Comparison of ENCODE assay signal across 12 cellular contexts in genomic region chr20:16158090-16158975, GRCh38.
DNase-seq lines count a peak whose midpoint lies in the region; ATAC-seq and FAIRE-seq lines count a peak whose summit lies in the region.
"Had no signal": no experiment of that assay in that cellular context is flagged by ENCODE, and none has a peak within 500 bp of the region (broad histone marks: within the 10 kb centered on the region; RNA-seq: fewer than 3 reads in every experiment).

No MANE protein-coding gene starts in this region.

- peak; percentile 54 for DNase-seq in naive B cell
- no peak for DNase-seq in activated CD8-positive, alpha-beta memory T cell treated with anti-CD3 and anti-CD28 coated beads, Interleukin-2, amount 50 U/mL, for 4 hours
- DNase-seq in activated CD4-positive, alpha-beta T cell treated with anti-CD3 and anti-CD28 coated beads for 48 hours = no peak
- DNase-seq in SK-N-DZ (ENCODE audit: low spot score) = no peak
- DNase-seq in frontal cortex (ENCODE audit: low spot score in 2 of 2) = no peak
- DNase-seq: activated CD4-positive, alpha-beta memory T cell treated with anti-CD3 and anti-CD28 coated beads for 36 hours; IMR-90 had no signal

- H3K4me1 Mint-ChIP-seq in naive B cell = peaks cover 51 to 67% (median 64%) of the 10 kb centered on the region in 3 donors
- H3K4me1 Mint-ChIP-seq: nephron had no signal

- peaks cover 0 to 14% of the 10 kb centered on the region in 2 donors for H3K36me3 Mint-ChIP-seq in naive B cell
- H3K36me3 Mint-ChIP-seq: activated CD4-positive, alpha-beta memory T cell treated with anti-CD3 and anti-CD28 coated beads for 36 hours had no signal

- ATAC-seq in GM18867 (IDR thresholded peaks at IDR 0.05; ENCODE audit: unreplicated experiment) = peak; percentile 89
- ATAC-seq in GM21723 (IDR thresholded peaks at IDR 0.05; ENCODE audit: unreplicated experiment) = peak; percentile 92
- peak; percentile 62 for ATAC-seq in HG03457 (IDR thresholded peaks at IDR 0.05; ENCODE audit: unreplicated experiment)
- ATAC-seq in naive B cell (ENCODE audit: low read depth in 2 of 2) = peak; percentile 88 to 90
- ATAC-seq: Panc1 had no signal

- peak overlapping the region; percentile 44 to 92 (median 88) for H3K4me3 Mint-ChIP-seq in naive B cell
- H3K4me3 Mint-ChIP-seq: activated CD4-positive, alpha-beta memory T cell treated with anti-CD3 and anti-CD28 coated beads for 36 hours; nephron had no signal

- no peaks in the 10 kb centered on the region for H3K27me3 Mint-ChIP-seq in naive B cell
- H3K27me3 Mint-ChIP-seq: activated CD4-positive, alpha-beta memory T cell treated with anti-CD3 and anti-CD28 coated beads for 36 hours had no signal

- no peak for FAIRE-seq in frontal cortex (lab: Jason Lieb, UNC)

- peak overlapping the region; percentile 77 to 98 (median 96) for H3K27ac Mint-ChIP-seq in naive B cell
- H3K27ac Mint-ChIP-seq: activated CD4-positive, alpha-beta memory T cell treated with anti-CD3 and anti-CD28 coated beads for 36 hours; nephron had no signal

- H3K9me3 Mint-ChIP-seq in naive B cell = peaks cover 0 to 19% (median 13%) of the 10 kb centered on the region in 7 donors
